Comparison of ENCODE assay signal across 10 cellular contexts in the genomic region with DNA sequence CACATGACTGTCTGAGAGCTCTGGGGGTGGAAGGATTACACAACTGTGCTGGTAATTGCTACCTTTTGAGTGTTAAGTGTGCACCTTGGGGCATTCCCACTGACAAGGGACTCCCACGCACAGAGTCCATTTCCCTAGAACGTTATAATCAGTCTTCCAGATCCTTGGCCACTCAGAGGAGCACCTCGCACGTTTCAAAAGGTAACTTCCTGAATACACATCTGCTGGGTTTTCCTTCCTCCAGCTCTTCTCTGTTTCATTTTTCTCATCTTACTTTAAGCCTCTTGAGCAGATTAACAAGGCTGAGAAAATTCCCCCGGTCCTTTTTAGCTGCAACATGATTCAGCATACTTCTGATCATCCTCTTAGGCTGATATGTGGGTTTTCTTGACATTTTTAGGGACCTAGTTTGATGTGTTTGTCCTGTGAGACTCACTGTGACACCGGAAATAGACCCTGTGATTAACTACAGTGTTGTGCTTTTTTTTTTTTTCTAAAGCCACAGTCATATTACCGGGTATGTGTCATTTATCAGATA.
DNase-seq lines count a peak whose midpoint lies in the region; ATAC-seq and FAIRE-seq lines count a peak whose summit lies in the region.
"Had no signal": no experiment of that assay in that cellular context is flagged by ENCODE, and none has a peak within 500 bp of the region (broad histone marks: within the 10 kb centered on the region; RNA-seq: fewer than 3 reads in every experiment).

No MANE protein-coding gene starts in this region.

- WGBS in small intestine, 3 donors = 49 to 61% (median 55%) methylated on average over 7 of the region's 7 CpGs
- WGBS in mesenchymal stem cell = 69% methylated on average over 5 of the region's 7 CpGs

- no peak overlapping the region for H4K8ac ChIP-seq in mesenchymal stem cell (ENCODE audit: low read length)

- peak overlapping the region; percentile 37 for H3K4me3 Mint-ChIP-seq in activated CD8-positive, alpha-beta T cell treated with anti-CD3 and anti-CD28 coated beads, Interleukin-2, amount 10 ng/mL, durations not matched to agents 7 days and 5 days

- H3K27ac Mint-ChIP-seq in activated CD8-positive, alpha-beta T cell treated with anti-CD3 and anti-CD28 coated beads, Interleukin-2, amount 10 ng/mL, durations not matched to agents 7 days and 5 days = peak overlapping the region; percentile 91

- H3K4ac ChIP-seq in mesenchymal stem cell (ENCODE audit: low read depth in 1 of 2, low read length in 2 of 2) = no peak overlapping the region

- no peak overlapping the region for H3K4me2 ChIP-seq in mesenchymal stem cell (ENCODE audit: low read length, poor library complexity, severe bottlenecking)

- H3K27me3 Mint-ChIP-seq in activated CD8-positive, alpha-beta T cell treated with anti-CD3 and anti-CD28 coated beads, Interleukin-2, amount 10 ng/mL, durations not matched to agents 7 days and 5 days (ENCODE audit: low read depth) = no peaks in the 10 kb centered on the region

- FAIRE-seq in small intestine (lab: Jason Lieb, UNC) (no peak), RCC 7860 (lab: Jason Lieb, UNC) (no peak)
- FAIRE-seq: astrocyte had no signal

- no peak overlapping the region for H2AK5ac ChIP-seq in mesenchymal stem cell (ENCODE audit: low read length, severe bottlenecking)

- H3K36me3 ChIP-seq in small intestine (ENCODE audit: control insufficient read depth in 2 of 2, insufficient read depth in 2 of 2, low read length in 2 of 2) (no peaks in the 10 kb centered on the region), mesenchymal stem cell (ENCODE audit: control insufficient read depth in 1 of 2, insufficient read depth in 2 of 2, low read depth in 1 of 2, low read length in 2 of 2) (no peaks in the 10 kb centered on the region)
- H3K36me3 ChIP-seq: gastrocnemius medialis had no signal

- no peak overlapping the region for H3K14ac ChIP-seq in mesenchymal stem cell (ENCODE audit: low read length in 2 of 2)

- POLR2A ChIA-PET in activated CD8-positive, alpha-beta T cell treated with anti-CD3 and anti-CD28 coated beads, Interleukin-2, amount 10 ng/mL, durations not matched to agents 7 days and 5 days (lab: Charles Lee) = interaction anchor here (0.8 to 6.2 kb wide), 5 partner anchors 30 to 253 kb away, joined by 3 to 87 read pairs (median 3); partner anchors contain the start of gene IRF4

- no peak overlapping the region for H2BK15ac ChIP-seq in mesenchymal stem cell (ENCODE audit: low read depth, poor library complexity, severe bottlenecking)

- no peak overlapping the region for H3K9ac ChIP-seq in mesenchymal stem cell (ENCODE audit: low read length)

- H3K4me1 ChIP-seq in small intestine (ENCODE audit: control insufficient read depth in 2 of 2, insufficient read depth in 1 of 2, low read depth in 1 of 2, low read length in 1 of 2) (peaks cover 0 to 5% of the 10 kb centered on the region in 2 donors), mesenchymal stem cell (ENCODE audit: control insufficient read depth, insufficient read depth, low read depth, low read length) (no peaks in the 10 kb centered on the region)

- no peak overlapping the region for H3K18ac ChIP-seq in mesenchymal stem cell (ENCODE audit: low read depth in 1 of 2, low read length in 2 of 2)

- no peaks in the 10 kb centered on the region for H3K9me3 Mint-ChIP-seq in activated CD8-positive, alpha-beta T cell treated with anti-CD3 and anti-CD28 coated beads, Interleukin-2, amount 10 ng/mL, durations not matched to agents 7 days and 5 days (ENCODE audit: insufficient read depth)

- no peaks in the 10 kb centered on the region for H3K79me1 ChIP-seq in mesenchymal stem cell (replicated peaks; ENCODE audit: low read length, poor library complexity, severe bottlenecking)

- no peak overlapping the region for H3K23ac ChIP-seq in mesenchymal stem cell (ENCODE audit: low read length in 2 of 2)

- no peaks in the 10 kb centered on the region for H3K27me3 ChIP-seq in small intestine (ENCODE audit: control insufficient read depth in 2 of 2, insufficient read depth in 2 of 2, low read length in 2 of 2)
- peaks cover 0 to 13% of the 10 kb centered on the region in 2 experiments for H3K27me3 ChIP-seq in mesenchymal stem cell (ENCODE audit: control insufficient read depth in 1 of 2, insufficient read depth in 1 of 2, low read length in 2 of 2)
- H3K27me3 ChIP-seq: gastrocnemius medialis had no signal

- H3K36me3 Mint-ChIP-seq in activated CD8-positive, alpha-beta T cell treated with anti-CD3 and anti-CD28 coated beads, Interleukin-2, amount 10 ng/mL, durations not matched to agents 7 days and 5 days (ENCODE audit: low read depth) = peaks cover 6% of the 10 kb centered on the region

- CTCF ChIA-PET in activated CD8-positive, alpha-beta T cell treated with anti-CD3 and anti-CD28 coated beads, Interleukin-2, amount 10 ng/mL, durations not matched to agents 7 days and 5 days (lab: Charles Lee) = interaction anchor here (0.7 to 3.1 kb wide), 6 partner anchors 10 to 198 kb away, joined by 3 to 12 read pairs (median 6); partner anchors contain the start of gene IRF4

- peak; percentile 39 for DNase-seq in activated CD8-positive, alpha-beta T cell treated with anti-CD3 and anti-CD28 coated beads, Interleukin-2, amount 10 ng/mL, durations not matched to agents 7 days and 5 days
- DNase-seq in small intestine (peak; percentile 32), mesenchymal stem cell (no peak), RCC 7860 (ENCODE audit: low spot score) (no peak), ureter (ENCODE audit: low spot score) (no peak), HCEC 1CT (no peak)
- DNase-seq: gastrocnemius medialis had no signal

- H3K9me3 ChIP-seq in small intestine (ENCODE audit: control insufficient read depth, low read depth) (no peaks in the 10 kb centered on the region), mesenchymal stem cell (ENCODE audit: control insufficient read depth, low read length) (no peaks in the 10 kb centered on the region)
- H3K9me3 ChIP-seq: gastrocnemius medialis had no signal

- H2AFZ ChIP-seq in mesenchymal stem cell (ENCODE audit: low read depth, low read length) = no peak overlapping the region

- H4K91ac ChIP-seq in mesenchymal stem cell (ENCODE audit: low read length) = no peak overlapping the region

- H2BK5ac ChIP-seq in mesenchymal stem cell (ENCODE audit: low read depth, low read length, poor library complexity, severe bottlenecking) = no peak overlapping the region

- H3K27ac ChIP-seq in small intestine (ENCODE audit: low read depth in 1 of 2, low read length in 1 of 2) (peak overlapping the region in 1 of 2 donors; percentile 58), mesenchymal stem cell (ENCODE audit: low read length, poor library complexity, severe bottlenecking) (no peak overlapping the region)
- H3K27ac ChIP-seq: gastrocnemius medialis had no signal

- no peak overlapping the region for H2BK12ac ChIP-seq in mesenchymal stem cell (ENCODE audit: low read length in 2 of 2)

- H3K4me1 Mint-ChIP-seq in activated CD8-positive, alpha-beta T cell treated with anti-CD3 and anti-CD28 coated beads, Interleukin-2, amount 10 ng/mL, durations not matched to agents 7 days and 5 days (ENCODE audit: low read depth) = peaks cover 63% of the 10 kb centered on the region

- ATAC-seq in GM18498 (IDR thresholded peaks at IDR 0.05; ENCODE audit: unreplicated experiment) (peak; percentile 38), HG02759 (IDR thresholded peaks at IDR 0.05; ENCODE audit: unreplicated experiment) (peak; percentile 46)
- ATAC-seq in activated CD8-positive, alpha-beta T cell treated with anti-CD3 and anti-CD28 coated beads, Interleukin-2, amount 10 ng/mL, durations not matched to agents 7 days and 5 days = peak; percentile 52
- ATAC-seq: gastrocnemius medialis had no signal

- H2BK120ac ChIP-seq in mesenchymal stem cell (ENCODE audit: low read depth, low read length) = no peak overlapping the region

- no peak overlapping the region for H3K4me3 ChIP-seq in small intestine (ENCODE audit: low read depth in 1 of 2, low read length in 2 of 2)
- H3K4me3 ChIP-seq in mesenchymal stem cell (ENCODE audit: insufficient read depth in 1 of 2, low read depth in 1 of 2, low read length in 2 of 2) = no peak overlapping the region
- H3K4me3 ChIP-seq: gastrocnemius medialis had no signal

Comparison
In these comparisons a context has a peak if more than half of its experiments do, and no peak if none do; other contexts are left out.
1. DNase-seq: peak in activated CD8-positive, alpha-beta T cell treated with anti-CD3 and anti-CD28 coated beads, Interleukin-2, amount 10 ng/mL, durations not matched to agents 7 days and 5 days (single experiment) and small intestine (single experiment); none in mesenchymal stem cell (single experiment), RCC 7860 (single experiment), ureter (single experiment) and HCEC 1CT (single experiment).
2. Peak in every context shown above with its lines, with median percentiles within 50 percentile points of each other: ATAC-seq.